22 cellular contexts compared by ENCODE assay signal in the genomic region with DNA sequence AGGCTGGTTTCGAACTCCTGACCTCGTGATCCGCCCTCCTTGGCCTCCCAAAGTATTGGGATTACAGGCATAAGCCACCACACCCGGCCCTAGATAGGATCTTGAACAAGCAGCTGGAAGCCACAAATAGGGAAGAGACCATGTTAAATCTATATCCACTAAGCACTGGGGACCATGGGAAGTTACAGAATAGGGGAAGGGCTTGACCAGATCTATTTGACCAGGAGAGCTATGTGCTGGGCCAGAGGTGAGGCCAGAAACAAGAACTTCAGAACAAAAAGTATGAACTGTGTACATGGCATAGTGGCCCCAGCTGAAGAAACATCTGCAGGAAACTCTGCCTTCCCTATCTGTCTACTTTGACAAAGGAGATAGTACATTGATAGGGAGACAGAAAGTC.
"Had no signal": no experiment of that assay in that cellular context is flagged by ENCODE, and none has a peak within 500 bp of the region (broad histone marks: within the 10 kb centered on the region; RNA-seq: fewer than 3 reads in every experiment).

No MANE protein-coding gene starts in this region.

- H3K36me3 Mint-ChIP-seq: mesothelial cell of epicardium, naive B cell had no signal

- DNase-seq: dermis blood vessel endothelial cell; effector memory CD4-positive, alpha-beta T cell; foreskin fibroblast; gastrocnemius medialis; head of caudate nucleus; mesenchymal stem cell; mucosa of descending colon; naive B cell; nucleus accumbens; stimulated activated CD4-positive, alpha-beta T cell treated with anti-CD3 and anti-CD28 coated beads, Interleukin-12 subunit alpha, Interleukin-12 subunit beta, amount 100 ng/mL, for 4 hours; stimulated activated CD4-positive, alpha-beta T cell treated with anti-CD3 and anti-CD28 coated beads, Interleukin-1b, Interleukin-23, amount 100 ng/mL, for 48 hours; stimulated activated CD4-positive, alpha-beta T cell treated with anti-CD3 and anti-CD28 coated beads, Interleukin-4, amount 100 ng/mL, for 1 hour; stimulated activated CD8-positive, alpha-beta memory T cell treated with anti-CD3 and anti-CD28 coated beads, Interleukin-4, amount 100 ng/mL, for 48 hours; stimulated activated naive CD4-positive, alpha-beta T cell; stimulated activated naive CD8-positive, alpha-beta T cell treated with anti-CD3 and anti-CD28 coated beads, Interleukin-15, amount 100 ng/mL, for 72 hours; thyroid gland had no signal

- H3K9me3 ChIP-seq: gastrocnemius medialis, mucosa of descending colon, prostate gland, right atrium auricular region, thyroid gland had no signal

- H3K9me3 Mint-ChIP-seq: mesothelial cell of epicardium; nephron; stimulated activated naive CD8-positive, alpha-beta T cell treated with anti-CD3 and anti-CD28 coated beads, Interleukin-15, amount 100 ng/mL, for 72 hours had no signal

- H3K4me1 ChIP-seq: prostate gland, right atrium auricular region, thyroid gland had no signal

- H3K27ac Mint-ChIP-seq: mesothelial cell of epicardium; naive B cell; nephron; stimulated activated naive CD8-positive, alpha-beta T cell treated with anti-CD3 and anti-CD28 coated beads, Interleukin-15, amount 100 ng/mL, for 72 hours had no signal

- H3K4me1 Mint-ChIP-seq: naive B cell; nephron; stimulated activated naive CD8-positive, alpha-beta T cell treated with anti-CD3 and anti-CD28 coated beads, Interleukin-15, amount 100 ng/mL, for 72 hours had no signal

- H3K27me3 Mint-ChIP-seq: stimulated activated naive CD8-positive, alpha-beta T cell treated with anti-CD3 and anti-CD28 coated beads, Interleukin-15, amount 100 ng/mL, for 72 hours had no signal

- H3K4me3 Mint-ChIP-seq: mesothelial cell of epicardium; naive B cell; nephron; stimulated activated naive CD8-positive, alpha-beta T cell treated with anti-CD3 and anti-CD28 coated beads, Interleukin-15, amount 100 ng/mL, for 72 hours had no signal

- H3K27ac ChIP-seq: coronary artery, gastrocnemius medialis, prostate gland, right atrium auricular region, thyroid gland had no signal

- H3K27me3 ChIP-seq: gastrocnemius medialis, right atrium auricular region, thyroid gland had no signal

- H3K36me3 ChIP-seq: gastrocnemius medialis, prostate gland, right atrium auricular region, thyroid gland had no signal

- H3K4me3 ChIP-seq: coronary artery, gastrocnemius medialis, mucosa of descending colon, prostate gland, right atrium auricular region, smooth muscle cell, thyroid gland had no signal
